In genomic region chr1:36324322-36324802, GRCh38 we compare ENCODE assay signal across 9 cellular contexts. TPM values are rescaled to one million over a fixed set of nuclear protein-coding genes. Genes with fewer than 3 reads are reported as not detected.
DNase-seq lines count a peak whose midpoint lies in the region; ATAC-seq and TF ChIP-seq lines count a peak whose summit lies in the region.
"Had no signal": no experiment of that assay in that cellular context is flagged by ENCODE, and none has a peak within 500 bp of the region (broad histone marks: within the 10 kb centered on the region; RNA-seq: fewer than 3 reads in every experiment).

No MANE protein-coding gene starts in this region.

- DNase-seq in stimulated activated naive CD8-positive, alpha-beta T cell treated with anti-CD3 and anti-CD28 coated beads, Interleukin-15, Interleukin-2, amounts not matched to agents 100 U/mL and 50 U/mL, for 24 hours: no peak
- no peak for DNase-seq in testis
- no peak for DNase-seq in stimulated activated CD4-positive, alpha-beta T cell treated with anti-CD3 and anti-CD28 coated beads, Interleukin-4, amount 100 ng/mL, for 24 hours
- no peak for DNase-seq in activated CD4-positive, CD25-positive, alpha-beta regulatory T cell treated with anti-CD3 and anti-CD28 coated beads, Interleukin-2, amount 50 U/mL, for 72 hours
- DNase-seq: DMS153 had no signal

- no peak overlapping the region for H3K27ac Mint-ChIP-seq in stimulated activated naive CD8-positive, alpha-beta T cell treated with anti-CD3 and anti-CD28 coated beads, Interleukin-15, Interleukin-2, amounts not matched to agents 100 ng/mL and 50 ng/mL, for 24 hours
- H3K27ac Mint-ChIP-seq in brain: peak overlapping the region in 3 of 5 experiments; percentile 75 to 89 (median 86)

- ATAC-seq in stimulated activated naive CD8-positive, alpha-beta T cell treated with anti-CD3 and anti-CD28 coated beads, Interleukin-15, Interleukin-2, amounts not matched to agents 100 U/mL and 50 U/mL, for 24 hours: no peak
- ATAC-seq in HG02798 (IDR thresholded peaks at IDR 0.05; ENCODE audit: poor library complexity, unreplicated experiment): no peak

- H3K4me1 ChIP-seq in muscle layer of colon (ENCODE audit: insufficient read depth, low read length) (peaks cover 18% of the 10 kb centered on the region), testis (peaks cover 18% of the 10 kb centered on the region)

- no peaks in the 10 kb centered on the region for H3K9me3 Mint-ChIP-seq in stimulated activated naive CD8-positive, alpha-beta T cell treated with anti-CD3 and anti-CD28 coated beads, Interleukin-15, Interleukin-2, amounts not matched to agents 100 ng/mL and 50 ng/mL, for 24 hours
- no peaks in the 10 kb centered on the region for H3K9me3 Mint-ChIP-seq in brain

- H3K9me3 ChIP-seq in muscle layer of colon (ENCODE audit: low read length) (no peaks in the 10 kb centered on the region), testis (no peaks in the 10 kb centered on the region)

- H3K4me3 ChIP-seq in muscle layer of colon (ENCODE audit: low read depth in 1 of 2, low read length in 2 of 2) (peak overlapping the region in 1 of 2 donors; percentile 64), testis (no peak overlapping the region)

- no peak for TF ChIP-seq POLR2A in testis (IDR thresholded peaks at IDR 0.05)

- intact Hi-C loops in testis (cut with DNase I; ENCODE audit: low total_unique reads): no loop called here

- TF ChIP-seq CTCF in brain (conservative IDR thresholded peaks at IDR 0.05) (no peak), testis (IDR thresholded peaks at IDR 0.05) (no peak)

- H3K4me3 Mint-ChIP-seq in stimulated activated naive CD8-positive, alpha-beta T cell treated with anti-CD3 and anti-CD28 coated beads, Interleukin-15, Interleukin-2, amounts not matched to agents 100 ng/mL and 50 ng/mL, for 24 hours: peak overlapping the region; percentile 7
- H3K4me3 Mint-ChIP-seq in brain: peak overlapping the region; percentile 35 to 83 (median 80)

- H3K36me3 Mint-ChIP-seq in stimulated activated naive CD8-positive, alpha-beta T cell treated with anti-CD3 and anti-CD28 coated beads, Interleukin-15, Interleukin-2, amounts not matched to agents 100 ng/mL and 50 ng/mL, for 24 hours (ENCODE audit: low read depth): peaks cover 4% of the 10 kb centered on the region
- peaks cover 8% of the 10 kb centered on the region for H3K36me3 Mint-ChIP-seq in brain

- peaks cover 33% of the 10 kb centered on the region for H3K4me1 Mint-ChIP-seq in stimulated activated naive CD8-positive, alpha-beta T cell treated with anti-CD3 and anti-CD28 coated beads, Interleukin-15, Interleukin-2, amounts not matched to agents 100 ng/mL and 50 ng/mL, for 24 hours (ENCODE audit: low read depth)
- peaks cover 59% of the 10 kb centered on the region for H3K4me1 Mint-ChIP-seq in brain

- H3K27ac ChIP-seq in muscle layer of colon (ENCODE audit: low read depth, low read length): peak overlapping the region; percentile 70
- H3K27ac ChIP-seq in testis: peak overlapping the region in 1 of 2 donors; percentile 94

- H3K27me3 Mint-ChIP-seq in stimulated activated naive CD8-positive, alpha-beta T cell treated with anti-CD3 and anti-CD28 coated beads, Interleukin-15, Interleukin-2, amounts not matched to agents 100 ng/mL and 50 ng/mL, for 24 hours: peaks cover 18% of the 10 kb centered on the region
- H3K27me3 Mint-ChIP-seq in brain: peaks cover 30% of the 10 kb centered on the region

- no peaks in the 10 kb centered on the region for H3K27me3 ChIP-seq in muscle layer of colon (ENCODE audit: control insufficient read depth in 1 of 2, insufficient read depth in 2 of 2, low read length in 2 of 2)
- no peaks in the 10 kb centered on the region for H3K27me3 ChIP-seq in testis

- H3K36me3 ChIP-seq in muscle layer of colon (ENCODE audit: insufficient read depth, low read length) (no peaks in the 10 kb centered on the region), testis (ENCODE audit: low read depth, missing control alignments) (no peaks in the 10 kb centered on the region)

- WGBS in testis, 2 donors: 14 to 19% methylated on average over 11 of the region's 11 CpGs

- H3K9ac ChIP-seq in muscle layer of colon (ENCODE audit: low read length): no peak overlapping the region

RNA-seq across cellular contexts. Expression of gene EVA1B, which starts 0.9 kb away (rescaled TPM):
- 5.2 TPM for polyA plus RNA-seq in brain (ENCODE audit: insufficient read depth, low read depth, low replicate concordance)
- total RNA-seq in testis: 10 to 100 TPM in 1 of 2 donors, 1 to 10 TPM in 1; 9.1 to 19.4 TPM
- polyA plus RNA-seq in testis (ENCODE audit: insufficient read depth, low read depth, low replicate concordance): 9.6 TPM

RNA-seq across cellular contexts. Expression of gene SH3D21, which starts 18.2 kb away (rescaled TPM):
- 1.6 TPM for polyA plus RNA-seq in brain (ENCODE audit: insufficient read depth, low read depth, low replicate concordance)
- total RNA-seq in testis: 10 to 100 TPM in 1 of 2 donors, 1 to 10 TPM in 1; 6.8 to 12.8 TPM
- polyA plus RNA-seq in testis (ENCODE audit: insufficient read depth, low read depth, low replicate concordance): 14.9 TPM
